ENCODE assay signal across 8 cellular contexts in the genomic region with DNA sequence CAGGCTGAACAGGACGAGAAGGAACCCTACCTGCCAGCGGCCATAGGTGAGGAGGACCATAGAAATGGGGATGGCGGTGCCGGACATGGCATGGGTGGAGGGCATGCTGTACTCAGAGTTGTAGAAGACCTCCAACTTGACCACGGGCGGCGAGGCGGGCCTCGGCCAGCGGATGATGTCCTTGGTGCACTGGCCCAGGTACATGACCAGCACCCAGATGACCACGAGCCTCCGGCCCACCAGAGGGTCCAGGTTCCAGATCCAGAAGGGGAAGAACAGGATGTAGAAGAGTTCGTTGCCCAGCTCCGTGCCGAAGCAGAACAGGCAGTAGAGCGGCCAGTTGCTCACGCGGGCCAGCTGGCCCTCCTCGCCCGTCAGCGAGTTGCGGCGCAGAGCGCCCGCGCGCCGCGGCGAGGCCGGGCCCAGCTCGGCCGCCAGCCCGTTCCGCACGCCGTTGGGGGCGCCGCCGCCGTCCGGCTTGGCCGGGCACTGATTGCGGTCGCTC. TPM values are rescaled to one million over a fixed set of nuclear protein-coding genes. Genes with fewer than 3 reads are reported as not detected.
DNase-seq lines count a peak whose midpoint lies in the region; ATAC-seq and TF ChIP-seq lines count a peak whose summit lies in the region.

No MANE protein-coding gene starts in this region.

- TF ChIP-seq CTCF in VCaP (conservative IDR thresholded peaks at IDR 0.05) (no peak), epithelial cell of proximal tubule (conservative IDR thresholded peaks at IDR 0.05; ENCODE audit: low read depth, low read length) (no peak)

- peak; percentile 43 for ATAC-seq in GM21515 (IDR thresholded peaks at IDR 0.05; ENCODE audit: unreplicated experiment)

- peak overlapping the region; percentile 95 for H3K4me3 ChIP-seq in epithelial cell of proximal tubule (ENCODE audit: low read depth, low read length)

- peak; percentile 37 for DNase-seq in DMS79 treated with DMSO at 0.1 percent for 48 hours (lab: John Stamatoyannopoulos, UW)
- no peak for DNase-seq in DMS79 (lab: John Stamatoyannopoulos, UW)
- DNase-seq in HPDE6-E6E7 (ENCODE audit: extremely low spot score): peak; percentile 34
- no peak for DNase-seq in epithelial cell of proximal tubule (ENCODE audit: low read depth)
- peak; percentile 48 for DNase-seq in midbrain (lab: John Stamatoyannopoulos, UW)

- H3K27ac ChIP-seq in VCaP: peak overlapping the region; percentile 87
- peak overlapping the region; percentile 65 for H3K27ac ChIP-seq in temporal lobe (ENCODE audit: low read depth, low read length)

RNA-seq across cellular contexts. Expression of gene SGPP1, which starts 0.6 kb away (rescaled TPM):
- total RNA-seq in epithelial cell of proximal tubule (18.2 and 18.9 TPM in 2 replicates), temporal lobe (24.1 TPM)

Comparison
In these comparisons a context has a peak if more than half of its experiments do, and no peak if none do; other contexts are left out.
1. DNase-seq: peak in DMS79 treated with DMSO at 0.1 percent for 48 hours (single experiment), HPDE6-E6E7 (single experiment) and midbrain (single experiment); none in DMS79 (single experiment) and epithelial cell of proximal tubule (single experiment).